Comparison of ENCODE assay signal across 8 cellular contexts in the genomic region with DNA sequence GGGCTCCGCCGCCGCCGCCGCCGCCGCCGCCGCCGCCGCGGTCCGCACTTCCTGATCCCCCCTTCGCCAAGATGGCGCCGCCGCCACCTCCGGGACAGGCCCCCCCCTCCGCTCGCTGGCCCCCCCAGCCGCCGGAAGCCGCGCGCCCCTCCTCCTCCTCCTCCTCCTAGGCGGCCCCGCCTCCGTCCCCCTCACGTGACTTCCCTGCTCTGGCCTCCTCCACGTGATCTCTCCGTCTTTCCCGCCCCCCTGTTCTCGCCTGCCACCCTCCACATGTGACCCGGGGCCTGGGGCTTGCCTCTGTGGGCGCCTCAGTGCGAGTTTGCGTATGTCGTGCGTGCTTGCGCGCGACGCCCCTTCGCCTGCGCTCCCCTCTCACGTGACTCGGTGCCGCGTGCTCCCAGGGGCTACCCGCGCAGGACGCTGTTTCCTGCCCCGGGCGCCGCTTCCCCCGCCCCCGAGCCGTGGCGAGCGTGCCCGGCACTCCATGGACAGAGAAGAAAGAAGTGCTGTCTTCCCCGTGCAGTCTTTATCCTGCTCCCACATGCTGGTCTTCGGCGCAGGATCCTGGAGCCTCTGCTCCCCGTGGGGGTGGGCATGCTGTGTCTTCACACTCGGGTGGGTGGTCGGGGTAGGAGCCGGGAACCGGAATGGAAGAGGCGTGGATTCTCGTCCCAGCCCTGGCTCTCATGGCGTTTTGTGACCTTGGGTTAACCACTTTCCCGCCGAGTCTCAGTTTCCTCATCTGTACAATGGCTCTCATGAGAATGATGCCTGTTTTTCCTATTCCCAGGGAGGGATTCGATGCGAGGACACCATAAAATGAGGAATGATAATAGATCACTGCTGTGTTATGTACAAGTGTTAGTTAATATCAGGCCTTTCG. TPM values are rescaled to one million over a fixed set of nuclear protein-coding genes. Genes with fewer than 3 reads are reported as not detected.
DNase-seq lines count a peak whose midpoint lies in the region; FAIRE-seq and TF ChIP-seq lines count a peak whose summit lies in the region.

A gene (minus strand): TSS at position 53 of the 886 bp plus-strand sequence. CDS start 109 bp downstream, outside the sequence.

- TF ChIP-seq CTCF in HFF-Myc (IDR thresholded peaks at IDR 0.05; ENCODE audit: low read depth, low read length, missing control alignments) = no peak
- no peak for TF ChIP-seq CTCF in neutrophil (IDR thresholded peaks at IDR 0.05)

- peaks cover 28% of the 10 kb centered on the region for H3K4me1 Mint-ChIP-seq in activated naive CD4-positive, alpha-beta T cell treated with anti-CD3 and anti-CD28 coated beads for 36 hours (ENCODE audit: low read depth)

- peaks cover 21% of the 10 kb centered on the region for H3K36me3 Mint-ChIP-seq in activated naive CD4-positive, alpha-beta T cell treated with anti-CD3 and anti-CD28 coated beads for 36 hours (ENCODE audit: low read depth)

- H3K27ac Mint-ChIP-seq in activated naive CD4-positive, alpha-beta T cell treated with anti-CD3 and anti-CD28 coated beads for 36 hours = peak within 1 kb of the TSS; percentile 92

- peak within 1 kb of the TSS; percentile 91 for H3K4me3 Mint-ChIP-seq in activated naive CD4-positive, alpha-beta T cell treated with anti-CD3 and anti-CD28 coated beads for 36 hours

- H3K36me3 ChIP-seq in neutrophil = peaks cover 24% of the 10 kb centered on the region

- peaks cover 30 to 31% of the 10 kb centered on the region in 2 experiments for H3K4me1 ChIP-seq in neutrophil (ENCODE audit: control insufficient read depth in 1 of 2, insufficient read depth in 1 of 2, low read depth in 1 of 2, low read length in 1 of 2)

- H3K27me3 Mint-ChIP-seq in activated naive CD4-positive, alpha-beta T cell treated with anti-CD3 and anti-CD28 coated beads for 36 hours (ENCODE audit: low read depth) = no peaks in the 10 kb centered on the region

- intact Hi-C loops in activated naive CD4-positive, alpha-beta T cell treated with anti-CD3 and anti-CD28 coated beads for 36 hours (cut with micrococcal nuclease) = loop anchor here (1.0 to 5.0 kb wide), 16 partner anchors 50 to 576 kb away; a partner anchor contains a TSS

- H3K9me3 ChIP-seq in neutrophil = no peaks in the 10 kb centered on the region

- no peak for FAIRE-seq in frontal cortex (lab: Jason Lieb, UNC)

- no peaks in the 10 kb centered on the region for H3K9me3 Mint-ChIP-seq in activated naive CD4-positive, alpha-beta T cell treated with anti-CD3 and anti-CD28 coated beads for 36 hours

- no peaks in the 10 kb centered on the region for H3K27me3 ChIP-seq in neutrophil

- peak within 1 kb of the TSS; percentile 97 for H3K27ac ChIP-seq in neutrophil
- H3K27ac ChIP-seq in substantia nigra (ENCODE audit: low read depth, low read length, poor library complexity, severe bottlenecking) = peak within 1 kb of the TSS; percentile 89

- DNase-seq in GM03348 (ENCODE audit: low spot score) (peak; percentile 98), HFF-Myc (ENCODE audit: extremely low read depth, low read depth) (peak; percentile 95), NAMALWA (ENCODE audit: low spot score) (peak; percentile 100), SK-N-DZ (ENCODE audit: low spot score) (peak; percentile 99), frontal cortex (ENCODE audit: low spot score in 2 of 2) (peak; percentile 94 to 96), substantia nigra (lab: John Stamatoyannopoulos, UW) (peak; percentile 89 to 99 (median 99))
- peak; percentile 99 for DNase-seq in activated naive CD4-positive, alpha-beta T cell treated with anti-CD3 and anti-CD28 coated beads for 36 hours

- CTCF ChIA-PET in activated naive CD4-positive, alpha-beta T cell treated with anti-CD3 and anti-CD28 coated beads for 36 hours (lab: Charles Lee) = interaction anchor here (0.7 to 2.4 kb wide), 29 partner anchors 10 to 797 kb away, joined by 3 to 18 read pairs (median 4); a partner anchor contains a TSS

- H3K4me3 ChIP-seq in HFF-Myc (replicated peaks; ENCODE audit: low read depth, low read length) (peak within 1 kb of the TSS; percentile 94), neutrophil (ENCODE audit: low read depth in 1 of 2, low read length in 1 of 2) (peak within 1 kb of the TSS; percentile 87 to 93)

RNA-seq across cellular contexts. Expression of the gene that starts here (rescaled TPM):
- 68.2 and 69.0 TPM in 2 replicates for polyA plus RNA-seq in SK-N-DZ (2014; cell fraction: cytosol; rRNA removed)
- 74.3 and 89.7 TPM in 2 replicates for polyA plus RNA-seq in SK-N-DZ (2014; cell fraction: nucleus; rRNA removed)
- total RNA-seq in activated naive CD4-positive, alpha-beta T cell treated with anti-CD3 and anti-CD28 coated beads for 36 hours = 10 to 100 TPM; 79.2 to 84.6 TPM
- total RNA-seq in frontal cortex = 25.3 TPM

Comparison
In these comparisons a context has a peak if more than half of its experiments do, and no peak if none do; other contexts are left out.
1. Peak in every context shown above with its lines: DNase-seq, H3K4me3 ChIP-seq and H3K27ac ChIP-seq.